8 cellular contexts compared by ENCODE assay signal in genomic region chr15:75661041-75661778, GRCh38. TPM values are rescaled to one million over a fixed set of nuclear protein-coding genes. Genes with fewer than 3 reads are reported as not detected.
DNase-seq lines count a peak whose midpoint lies in the region; ATAC-seq and TF ChIP-seq lines count a peak whose summit lies in the region.

No MANE protein-coding gene starts in this region.

- H3K27ac ChIP-seq in temporal lobe (ENCODE audit: low read depth, low read length), result peak overlapping the region; percentile 74

- no peaks in the 10 kb centered on the region for H3K27me3 Mint-ChIP-seq in activated CD4-positive, alpha-beta T cell treated with anti-CD3 and anti-CD28 coated beads for 36 hours

- ATAC-seq in left colon, result peak; percentile 31
- no peak for ATAC-seq in activated CD4-positive, alpha-beta T cell treated with anti-CD3 and anti-CD28 coated beads for 36 hours

- no peak overlapping the region for H3K27ac Mint-ChIP-seq in activated CD4-positive, alpha-beta T cell treated with anti-CD3 and anti-CD28 coated beads for 36 hours

- peak overlapping the region; percentile 36 for H3K4me3 ChIP-seq in choroid plexus epithelial cell (ENCODE audit: low read depth, low read length)

- H3K4me1 Mint-ChIP-seq in activated CD4-positive, alpha-beta T cell treated with anti-CD3 and anti-CD28 coated beads for 36 hours, result no peaks in the 10 kb centered on the region

- no peak for TF ChIP-seq CTCF in choroid plexus epithelial cell (conservative IDR thresholded peaks at IDR 0.05; ENCODE audit: low read depth, low read length)

- DNase-seq in HPDE6-E6E7 (ENCODE audit: extremely low spot score) (peak; percentile 90), choroid plexus epithelial cell (ENCODE audit: low read depth) (peak; percentile 97), left colon (peak; percentile 64 to 87), NOMO-1 treated with dmso at 0.1 percent for 144 hours (lab: John Stamatoyannopoulos, UW; ENCODE audit: unreplicated experiment) (no peak), NCI-H748 (lab: John Stamatoyannopoulos, UW; ENCODE audit: unreplicated experiment) (no peak)
- no peak for DNase-seq in activated CD8-positive, alpha-beta memory T cell treated with anti-CD3 and anti-CD28 coated beads, Interleukin-2, amount 50 U/mL, for 4 hours
- no peak for DNase-seq in activated CD4-positive, alpha-beta T cell treated with anti-CD3 and anti-CD28 coated beads for 36 hours

- intact Hi-C loops in left colon (cut with DNase I, micrococcal nuclease), result no loop called here
- intact Hi-C loops in activated CD4-positive, alpha-beta T cell treated with anti-CD3 and anti-CD28 coated beads for 36 hours (cut with DNase I, micrococcal nuclease), result no loop called here

- no peak overlapping the region for H3K4me3 Mint-ChIP-seq in activated CD4-positive, alpha-beta T cell treated with anti-CD3 and anti-CD28 coated beads for 36 hours

- POLR2A ChIA-PET in activated CD4-positive, alpha-beta T cell treated with anti-CD3 and anti-CD28 coated beads for 36 hours (lab: Charles Lee), result interaction anchor here (0.6 kb wide), 1 partner anchor 171 kb away, joined by 3 read pairs; no protein-coding TSS in a partner anchor

- no peaks in the 10 kb centered on the region for H3K36me3 Mint-ChIP-seq in activated CD4-positive, alpha-beta T cell treated with anti-CD3 and anti-CD28 coated beads for 36 hours (ENCODE audit: low read depth)

- CTCF ChIA-PET in activated CD4-positive, alpha-beta T cell treated with anti-CD3 and anti-CD28 coated beads for 36 hours (lab: Charles Lee), result interaction anchor here (0.6 kb wide), 2 partner anchors 168 to 1087 kb away, joined by 3 to 4 read pairs; no protein-coding TSS in a partner anchor

- no peaks in the 10 kb centered on the region for H3K9me3 Mint-ChIP-seq in activated CD4-positive, alpha-beta T cell treated with anti-CD3 and anti-CD28 coated beads for 36 hours (ENCODE audit: low read depth)

RNA-seq across cellular contexts. Expression of gene SNX33, which starts 13.5 kb away (rescaled TPM):
- total RNA-seq in left colon (10 to 100 TPM; 24.3 to 29.3 TPM), temporal lobe (1.7 TPM)
- 1 to 10 TPM; 2.2 to 2.4 TPM for total RNA-seq in activated CD4-positive, alpha-beta T cell treated with anti-CD3 and anti-CD28 coated beads for 36 hours

RNA-seq across cellular contexts. Expression of gene IMP3, which starts 21.2 kb away (rescaled TPM):
- total RNA-seq in left colon, result 10 to 100 TPM; 53.9 to 61.3 TPM
- 27.3 TPM for total RNA-seq in temporal lobe
- 10 to 100 TPM; 80.3 to 87.5 TPM for total RNA-seq in activated CD4-positive, alpha-beta T cell treated with anti-CD3 and anti-CD28 coated beads for 36 hours

RNA-seq across cellular contexts. Expression of gene SNUPN, which starts 35.7 kb away (rescaled TPM):
- total RNA-seq in left colon, result 10 to 100 TPM; 14.9 to 16.8 TPM
- 19.7 TPM for total RNA-seq in temporal lobe
- total RNA-seq in activated CD4-positive, alpha-beta T cell treated with anti-CD3 and anti-CD28 coated beads for 36 hours, result 10 to 100 TPM; 37.4 to 40.3 TPM

RNA-seq across cellular contexts. Expression of gene CSPG4, which starts 51.4 kb away (rescaled TPM):
- total RNA-seq in left colon, result 10 to 100 TPM in 1 of 2 donors, 1 to 10 TPM in 1; 2.1 to 12.2 TPM
- 6.6 TPM for total RNA-seq in temporal lobe
- not detected for total RNA-seq in activated CD4-positive, alpha-beta T cell treated with anti-CD3 and anti-CD28 coated beads for 36 hours

Comparison
In these comparisons a context has a peak if more than half of its experiments do, and no peak if none do; other contexts are left out.
1. DNase-seq: peak in HPDE6-E6E7 (single experiment), choroid plexus epithelial cell (single experiment) and left colon (2 of 2); none in activated CD8-positive, alpha-beta memory T cell treated with anti-CD3 and anti-CD28 coated beads, Interleukin-2, amount 50 U/mL, for 4 hours (single experiment), NOMO-1 treated with dmso at 0.1 percent for 144 hours (single experiment), activated CD4-positive, alpha-beta T cell treated with anti-CD3 and anti-CD28 coated beads for 36 hours (single experiment) and NCI-H748 (single experiment).